28 cellular contexts compared by ENCODE assay signal in the genomic region with DNA sequence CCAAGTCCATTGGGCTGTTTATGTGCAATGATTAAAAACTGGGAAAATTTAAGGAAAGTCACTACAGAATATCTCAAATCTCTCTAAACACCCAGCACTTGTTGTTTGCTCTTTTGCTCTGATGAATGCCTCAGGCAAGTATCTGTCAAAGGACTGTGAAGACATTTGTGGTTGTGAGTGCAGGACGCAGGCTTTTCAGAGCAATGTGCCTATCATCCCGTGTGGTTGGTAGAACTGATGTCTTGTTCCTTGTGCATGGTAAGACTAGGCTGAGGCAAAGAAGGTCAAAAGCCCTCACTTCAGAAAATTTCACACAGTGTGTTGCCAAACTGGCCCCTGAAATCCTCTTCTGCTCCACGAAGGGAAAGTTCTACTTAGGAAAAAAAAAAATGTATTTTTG.
"Had no signal": no experiment of that assay in that cellular context is flagged by ENCODE, and none has a peak within 500 bp of the region (broad histone marks: within the 10 kb centered on the region; RNA-seq: fewer than 3 reads in every experiment).

No MANE protein-coding gene starts in this region.

- ATAC-seq: stimulated activated effector memory CD8-positive, alpha-beta T cell treated with anti-CD3 and anti-CD28 coated beads, Interleukin-12 subunit alpha, Interleukin-12 subunit beta, amount 100 ng/mL, for 72 hours; stimulated activated memory B cell treated with anti-CD40 and anti-IgM and Interleukin-4, amounts not matched to agents 10 μg/mL and 1 μg/mL and 100 μg/mL, for 72 hours; stimulated activated naive B cell treated with anti-CD40 and anti-IgM and Interleukin-4, amounts not matched to agents 10 μg/mL and 1 μg/mL and 100 μg/mL, for 72 hours; stimulated activated naive CD8-positive, alpha-beta T cell treated with anti-CD3 and anti-CD28 coated beads, Interleukin-15, amount 100 ng/mL, for 72 hours; stimulated activated naive CD8-positive, alpha-beta T cell treated with anti-CD3 and anti-CD28 coated beads, Interleukin-15, Interleukin-2, amounts not matched to agents 100 U/mL and 50 U/mL, for 24 hours; upper lobe of right lung had no signal

- H3K36me3 ChIP-seq: stomach, suprapubic skin, thoracic aorta, thyroid gland, tibial artery, tibial nerve, transverse colon, upper lobe of left lung, upper lobe of right lung, uterus, vagina had no signal

- H3K27ac ChIP-seq: stomach, suprapubic skin, testis, thoracic aorta, thyroid gland, tibial artery, tibial nerve, transverse colon, upper lobe of left lung, upper lobe of right lung, uterus, vagina had no signal

- H3K27me3 Mint-ChIP-seq: stimulated activated memory B cell treated with anti-CD40 and anti-IgM and Interleukin-4, amounts not matched to agents 10 μg/mL and 1 μg/mL and 100 μg/mL, for 72 hours; stimulated activated naive B cell treated with anti-CD40 and anti-IgM and Interleukin-4, amounts not matched to agents 10 μg/mL and 1 μg/mL and 100 μg/mL, for 72 hours; stimulated activated naive CD8-positive, alpha-beta T cell treated with anti-CD3 and anti-CD28 coated beads, Interleukin-15, amount 100 ng/mL, for 72 hours; stimulated activated naive CD8-positive, alpha-beta T cell treated with anti-CD3 and anti-CD28 coated beads, Interleukin-15, Interleukin-2, amounts not matched to agents 100 ng/mL and 50 ng/mL, for 24 hours; type B pancreatic cell had no signal

- H3K9me3 ChIP-seq: stomach, suprapubic skin, testis, thoracic aorta, thyroid gland, tibial artery, tibial nerve, transverse colon, upper lobe of left lung, upper lobe of right lung, uterus, vagina had no signal

- H3K9me3 Mint-ChIP-seq: stimulated activated effector memory CD8-positive, alpha-beta T cell treated with anti-CD3 and anti-CD28 coated beads, Interleukin-12 subunit alpha, Interleukin-12 subunit beta, amount 100 ng/mL, for 72 hours; stimulated activated memory B cell treated with anti-CD40 and anti-IgM and Interleukin-4, amounts not matched to agents 10 μg/mL and 1 μg/mL and 100 μg/mL, for 72 hours; stimulated activated naive B cell treated with anti-CD40 and anti-IgM and Interleukin-4, amounts not matched to agents 10 μg/mL and 1 μg/mL and 100 μg/mL, for 72 hours; stimulated activated naive CD8-positive, alpha-beta T cell treated with anti-CD3 and anti-CD28 coated beads, Interleukin-15, amount 100 ng/mL, for 72 hours; stimulated activated naive CD8-positive, alpha-beta T cell treated with anti-CD3 and anti-CD28 coated beads, Interleukin-15, Interleukin-2, amounts not matched to agents 100 ng/mL and 50 ng/mL, for 24 hours; type B pancreatic cell had no signal

- H3K4me1 Mint-ChIP-seq: stimulated activated effector memory CD8-positive, alpha-beta T cell treated with anti-CD3 and anti-CD28 coated beads, Interleukin-12 subunit alpha, Interleukin-12 subunit beta, amount 100 ng/mL, for 72 hours; stimulated activated memory B cell treated with anti-CD40 and anti-IgM and Interleukin-4, amounts not matched to agents 10 μg/mL and 1 μg/mL and 100 μg/mL, for 72 hours; stimulated activated naive B cell treated with anti-CD40 and anti-IgM and Interleukin-4, amounts not matched to agents 10 μg/mL and 1 μg/mL and 100 μg/mL, for 72 hours; stimulated activated naive CD8-positive, alpha-beta T cell treated with anti-CD3 and anti-CD28 coated beads, Interleukin-15, amount 100 ng/mL, for 72 hours had no signal

- DNase-seq: stimulated activated CD4-positive, alpha-beta T cell treated with anti-CD3 and anti-CD28 coated beads, Interleukin-2, amount 100 ng/mL, for 48 hours; stimulated activated CD4-positive, alpha-beta T cell treated with anti-CD3 and anti-CD28 coated beads, Interleukin-4, amount 100 ng/mL, for 1 hour; stimulated activated CD4-positive, alpha-beta T cell treated with anti-CD3 and anti-CD28 coated beads, Interleukin-4, amount 100 ng/mL, for 24 hours; stimulated activated CD4-positive, alpha-beta T cell treated with anti-CD3 and anti-CD28 coated beads, Interleukin-4, amount 100 ng/mL, for 4 hours; stimulated activated CD8-positive, alpha-beta memory T cell treated with anti-CD3 and anti-CD28 coated beads, Interleukin-4, amount 100 ng/mL, for 48 hours; stimulated activated naive B cell treated with anti-CD40 and anti-IgM and Interleukin-4, amounts not matched to agents 10 μg/mL and 1 μg/mL and 100 μg/mL, for 72 hours; stimulated activated naive CD4-positive, alpha-beta T cell; stimulated activated naive CD4-positive, alpha-beta T cell treated with Interleukin-2 at 50 U/mL for 16 hours; stimulated activated naive CD8-positive, alpha-beta T cell treated with anti-CD3 and anti-CD28 coated beads, Interleukin-15, amount 100 ng/mL, for 72 hours; stimulated activated naive CD8-positive, alpha-beta T cell treated with anti-CD3 and anti-CD28 coated beads, Interleukin-15, Interleukin-2, amounts not matched to agents 100 U/mL and 50 U/mL, for 24 hours; stomach; substantia nigra; testis; thyroid gland; tibial artery; transverse colon; trophoblast cell; upper lobe of left lung; upper lobe of right lung; uterus had no signal

- H3K36me3 Mint-ChIP-seq: stimulated activated effector memory CD8-positive, alpha-beta T cell treated with anti-CD3 and anti-CD28 coated beads, Interleukin-12 subunit alpha, Interleukin-12 subunit beta, amount 100 ng/mL, for 72 hours; stimulated activated memory B cell treated with anti-CD40 and anti-IgM and Interleukin-4, amounts not matched to agents 10 μg/mL and 1 μg/mL and 100 μg/mL, for 72 hours; stimulated activated naive B cell treated with anti-CD40 and anti-IgM and Interleukin-4, amounts not matched to agents 10 μg/mL and 1 μg/mL and 100 μg/mL, for 72 hours; type B pancreatic cell had no signal

- H3K27me3 ChIP-seq: stomach, suprapubic skin, testis, thyroid gland, tibial artery, tibial nerve, transverse colon, upper lobe of left lung, upper lobe of right lung, uterus, vagina had no signal

- H3K27ac Mint-ChIP-seq: stimulated activated effector memory CD8-positive, alpha-beta T cell treated with anti-CD3 and anti-CD28 coated beads, Interleukin-12 subunit alpha, Interleukin-12 subunit beta, amount 100 ng/mL, for 72 hours; stimulated activated memory B cell treated with anti-CD40 and anti-IgM and Interleukin-4, amounts not matched to agents 10 μg/mL and 1 μg/mL and 100 μg/mL, for 72 hours; stimulated activated naive B cell treated with anti-CD40 and anti-IgM and Interleukin-4, amounts not matched to agents 10 μg/mL and 1 μg/mL and 100 μg/mL, for 72 hours; stimulated activated naive CD8-positive, alpha-beta T cell treated with anti-CD3 and anti-CD28 coated beads, Interleukin-15, amount 100 ng/mL, for 72 hours; stimulated activated naive CD8-positive, alpha-beta T cell treated with anti-CD3 and anti-CD28 coated beads, Interleukin-15, Interleukin-2, amounts not matched to agents 100 ng/mL and 50 ng/mL, for 24 hours; type B pancreatic cell had no signal

- H3K4me3 ChIP-seq: stomach, suprapubic skin, testis, thoracic aorta, thyroid gland, tibial artery, tibial nerve, transverse colon, upper lobe of left lung, upper lobe of right lung, uterus, vagina had no signal

- H3K4me3 Mint-ChIP-seq: stimulated activated effector memory CD8-positive, alpha-beta T cell treated with anti-CD3 and anti-CD28 coated beads, Interleukin-12 subunit alpha, Interleukin-12 subunit beta, amount 100 ng/mL, for 72 hours; stimulated activated memory B cell treated with anti-CD40 and anti-IgM and Interleukin-4, amounts not matched to agents 10 μg/mL and 1 μg/mL and 100 μg/mL, for 72 hours; stimulated activated naive B cell treated with anti-CD40 and anti-IgM and Interleukin-4, amounts not matched to agents 10 μg/mL and 1 μg/mL and 100 μg/mL, for 72 hours; stimulated activated naive CD8-positive, alpha-beta T cell treated with anti-CD3 and anti-CD28 coated beads, Interleukin-15, amount 100 ng/mL, for 72 hours; stimulated activated naive CD8-positive, alpha-beta T cell treated with anti-CD3 and anti-CD28 coated beads, Interleukin-15, Interleukin-2, amounts not matched to agents 100 ng/mL and 50 ng/mL, for 24 hours; type B pancreatic cell had no signal

- H3K4me1 ChIP-seq: stomach, testis, thyroid gland, tibial artery, tibial nerve, transverse colon, upper lobe of left lung, upper lobe of right lung, uterus, vagina had no signal
